ENCODE assay signal across 8 cellular contexts in the genomic region with DNA sequence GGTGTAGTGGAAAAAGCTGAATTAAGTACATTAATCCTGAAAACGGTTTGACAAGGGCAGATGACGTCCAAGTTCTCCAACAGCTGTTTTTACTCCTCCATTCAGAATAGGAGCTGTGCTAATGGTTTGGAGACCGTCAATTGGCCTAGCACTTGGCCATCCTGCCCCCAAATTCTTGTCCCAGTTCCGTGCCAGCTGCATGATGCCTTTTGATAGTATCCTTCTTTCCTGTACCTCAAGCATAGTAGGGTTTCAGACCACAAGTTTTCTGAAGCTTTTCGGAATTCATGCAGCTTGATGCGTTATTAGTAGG. TPM values are rescaled to one million over a fixed set of nuclear protein-coding genes. Genes with fewer than 3 reads are reported as not detected.
DNase-seq lines count a peak whose midpoint lies in the region; ATAC-seq, FAIRE-seq and TF ChIP-seq lines count a peak whose summit lies in the region.

No MANE protein-coding gene starts in this region.

- FAIRE-seq in H54 (lab: Jason Lieb, UNC) = no peak

- peaks cover 0 to 4% of the 10 kb centered on the region in 2 donors for H3K4me1 ChIP-seq in uterus

- peak overlapping the region; percentile 84 for H3K27ac Mint-ChIP-seq in T-helper 2 cell treated with Interferon-gamma antibody and Interleukin-4, amounts not matched to agents 5 μg/mL and 100 μg/mL, for 36 hours
- H3K27ac Mint-ChIP-seq in memory B cell = no peak overlapping the region

- intact Hi-C loops in uterus (cut with DNase I; ENCODE audit: low total_unique reads) = loop anchor here (10.0 kb wide), 1 partner anchor 59 kb away; no protein-coding TSS in a partner anchor

- peak overlapping the region; percentile 79 to 93 for H3K27ac ChIP-seq in uterus

- peaks cover 2% of the 10 kb centered on the region for H3K27me3 Mint-ChIP-seq in T-helper 2 cell treated with Interferon-gamma antibody and Interleukin-4, amounts not matched to agents 5 μg/mL and 100 μg/mL, for 36 hours (ENCODE audit: low read depth)
- H3K27me3 Mint-ChIP-seq in memory B cell = peaks cover 2% of the 10 kb centered on the region

- H3K4me3 ChIP-seq in MG63 (peak overlapping the region; percentile 62), choroid plexus epithelial cell (ENCODE audit: low read depth, low read length) (peak overlapping the region; percentile 86), uterus (peak overlapping the region; percentile 59 to 94)

- TF ChIP-seq POLR2A in uterus (IDR thresholded peaks at IDR 0.05) = no peak
- TF ChIP-seq POLR2A in H54 (IDR thresholded peaks at IDR 0.05; ENCODE audit: low read depth, low read length) = no peak

- H3K36me3 ChIP-seq in MG63 (no peaks in the 10 kb centered on the region), uterus (no peaks in the 10 kb centered on the region)

- H3K9me3 ChIP-seq in MG63 (no peaks in the 10 kb centered on the region), uterus (no peaks in the 10 kb centered on the region)

- H3K4me1 Mint-ChIP-seq in T-helper 2 cell treated with Interferon-gamma antibody and Interleukin-4, amounts not matched to agents 5 μg/mL and 100 μg/mL, for 36 hours (ENCODE audit: low read depth) = peaks cover 23% of the 10 kb centered on the region
- H3K4me1 Mint-ChIP-seq in memory B cell = peaks cover 9% of the 10 kb centered on the region

- H3K36me3 Mint-ChIP-seq in T-helper 2 cell treated with Interferon-gamma antibody and Interleukin-4, amounts not matched to agents 5 μg/mL and 100 μg/mL, for 36 hours (ENCODE audit: low read depth) = peaks cover 3% of the 10 kb centered on the region
- H3K36me3 Mint-ChIP-seq in memory B cell = no peaks in the 10 kb centered on the region

- no peaks in the 10 kb centered on the region for H3K27me3 ChIP-seq in MG63
- H3K27me3 ChIP-seq in uterus = no peaks in the 10 kb centered on the region

- TF ChIP-seq CTCF in choroid plexus epithelial cell (conservative IDR thresholded peaks at IDR 0.05; ENCODE audit: low read depth, low read length) (no peak), uterus (IDR thresholded peaks at IDR 0.05) (no peak)

- H3K9me3 Mint-ChIP-seq in T-helper 2 cell treated with Interferon-gamma antibody and Interleukin-4, amounts not matched to agents 5 μg/mL and 100 μg/mL, for 36 hours = no peaks in the 10 kb centered on the region
- no peaks in the 10 kb centered on the region for H3K9me3 Mint-ChIP-seq in memory B cell

- peak; percentile 8 for DNase-seq in T-helper 2 cell treated with Interferon-gamma antibody and Interleukin-4, amounts not matched to agents 5 μg/mL and 100 μg/mL, for 36 hours (ENCODE audit: low spot score)
- DNase-seq in T-helper 2 cell (no peak), MG63 (peak; percentile 34), choroid plexus epithelial cell (ENCODE audit: low read depth) (peak; percentile 38), memory B cell (ENCODE audit: low spot score in 2 of 2) (no peak), uterus (no peak), 8988T (no peak), H54 (ENCODE audit: insufficient read length, low spot score) (no peak)

- peak overlapping the region; percentile 93 for H3K4me3 Mint-ChIP-seq in T-helper 2 cell treated with Interferon-gamma antibody and Interleukin-4, amounts not matched to agents 5 μg/mL and 100 μg/mL, for 36 hours
- peak overlapping the region; percentile 92 for H3K4me3 Mint-ChIP-seq in memory B cell

- ATAC-seq in memory B cell (ENCODE audit: low read depth) = no peak

RNA-seq across cellular contexts. Expression of a gene that starts 0.6 kb away (rescaled TPM):
- total RNA-seq in MG63 (2014; rRNA removed; shearing (Covaris generic); ENCODE audit: low replicate concordance) = 116 and 240 TPM in 2 replicates
- total RNA-seq in uterus = 100 to 1,000 TPM in 2 of 4 donors, 10 to 100 TPM in 2; 85.0 to 140 (median 116) TPM

Comparison
In these comparisons a context has a peak if more than half of its experiments do, and no peak if none do; other contexts are left out.
1. DNase-seq: peak in T-helper 2 cell treated with Interferon-gamma antibody and Interleukin-4, amounts not matched to agents 5 μg/mL and 100 μg/mL, for 36 hours (single experiment), MG63 (single experiment) and choroid plexus epithelial cell (single experiment); none in T-helper 2 cell (0 of 5), memory B cell (0 of 2), uterus (0 of 2), 8988T (single experiment) and H54 (single experiment).
2. Peak in every context shown above with its lines, with median percentiles within 50 percentile points of each other: H3K4me3 ChIP-seq.